9 cellular contexts compared by ENCODE assay signal in genomic region chr5:41510176-41510831, GRCh38. TPM values are rescaled to one million over a fixed set of nuclear protein-coding genes. Genes with fewer than 3 reads are reported as not detected.
DNase-seq lines count a peak whose midpoint lies in the region; ATAC-seq and TF ChIP-seq lines count a peak whose summit lies in the region.
"Had no signal": no experiment of that assay in that cellular context is flagged by ENCODE, and none has a peak within 500 bp of the region (broad histone marks: within the 10 kb centered on the region; RNA-seq: fewer than 3 reads in every experiment).

TSS of gene PLCXD3 (minus strand) at chr5:41510601. CDS start at chr5:41510526, 75 bp downstream.

- TF ChIP-seq CTCF in CD8-positive, alpha-beta T cell (IDR thresholded peaks at IDR 0.05) = no peak

- H3K27me3 Mint-ChIP-seq in CD8-positive, alpha-beta T cell (ENCODE audit: low read depth) = peaks cover 27% of the 10 kb centered on the region

- DNase-seq in DMS114 treated with DMSO at 0.1 percent for 48 hours (lab: John Stamatoyannopoulos, UW; ENCODE audit: unreplicated experiment) (peak; percentile 1), NCI-H446 treated with DMSO at 0.1 percent for 48 hours (lab: John Stamatoyannopoulos, UW) (peak; percentile 79), myocyte (ENCODE audit: low read depth) (peak; percentile 3), EL (no peak)
- no peak for DNase-seq in CD8-positive, alpha-beta T cell

- peaks cover 0 to 7% of the 10 kb centered on the region in 2 donors for H3K4me1 ChIP-seq in esophagus (ENCODE audit: control insufficient read depth in 2 of 2, insufficient read depth in 2 of 2, low read length in 1 of 2)
- H3K4me1 ChIP-seq in CD8-positive, alpha-beta T cell (ENCODE audit: insufficient read depth, low read length) = no peaks in the 10 kb centered on the region

- H3K27me3 ChIP-seq in esophagus (ENCODE audit: control insufficient read depth in 1 of 2, insufficient read depth in 2 of 2, low read length in 2 of 2) = peaks cover 4% of the 10 kb centered on the region in 2 donors
- no peaks in the 10 kb centered on the region for H3K27me3 ChIP-seq in CD8-positive, alpha-beta T cell (ENCODE audit: insufficient read depth, low read length)

- ATAC-seq in CD8-positive, alpha-beta T cell = no peak
- ATAC-seq in HG03442 (IDR thresholded peaks at IDR 0.05; ENCODE audit: unreplicated experiment) = no peak
- ATAC-seq in HG03378 (IDR thresholded peaks at IDR 0.05; ENCODE audit: unreplicated experiment) = no peak
- ATAC-seq: GM12878 had no signal

- POLR2A ChIA-PET in CD8-positive, alpha-beta T cell (lab: Charles Lee) = no interaction called here

- no peak within 1 kb of the TSS for H3K27ac ChIP-seq in esophagus (ENCODE audit: low read depth in 2 of 2, low read length in 1 of 2)
- no peak within 1 kb of the TSS for H3K27ac ChIP-seq in CD8-positive, alpha-beta T cell (ENCODE audit: low read depth, low read length)

- peak within 1 kb of the TSS; percentile 28 to 37 for H3K4me3 ChIP-seq in esophagus (ENCODE audit: low read depth in 1 of 2, low read length in 2 of 2)
- no peak within 1 kb of the TSS for H3K4me3 ChIP-seq in CD8-positive, alpha-beta T cell (ENCODE audit: low read depth, low read length)
- H3K4me3 ChIP-seq: GM12878 had no signal

- H3K27ac Mint-ChIP-seq in CD8-positive, alpha-beta T cell = no peak within 1 kb of the TSS

- CTCF ChIA-PET in CD8-positive, alpha-beta T cell (lab: Charles Lee) = no interaction called here

- H3K4me3 Mint-ChIP-seq in CD8-positive, alpha-beta T cell = no peak within 1 kb of the TSS

- H3K9me3 ChIP-seq in esophagus (ENCODE audit: control insufficient read depth in 2 of 2, insufficient read depth in 1 of 2, low read depth in 1 of 2, low read length in 1 of 2) = peaks cover 0 to 2% of the 10 kb centered on the region in 2 donors
- no peaks in the 10 kb centered on the region for H3K9me3 ChIP-seq in CD8-positive, alpha-beta T cell (ENCODE audit: low read length)

- WGBS in esophagus, 2 donors = 1 to 3% methylated on average over 41 of the region's 41 CpGs

- no peaks in the 10 kb centered on the region for H3K4me1 Mint-ChIP-seq in CD8-positive, alpha-beta T cell (ENCODE audit: low read depth)

- H3K9me3 Mint-ChIP-seq in CD8-positive, alpha-beta T cell = no peaks in the 10 kb centered on the region

- no peaks in the 10 kb centered on the region for H3K36me3 Mint-ChIP-seq in CD8-positive, alpha-beta T cell

- no peaks in the 10 kb centered on the region for H3K36me3 ChIP-seq in esophagus (ENCODE audit: control insufficient read depth in 2 of 2, insufficient read depth in 2 of 2, low read length in 1 of 2)
- H3K36me3 ChIP-seq in CD8-positive, alpha-beta T cell (ENCODE audit: insufficient read depth, low read length) = no peaks in the 10 kb centered on the region

- intact Hi-C loops in CD8-positive, alpha-beta T cell (cut with DNase I, micrococcal nuclease) = no loop called here

RNA-seq across cellular contexts. Expression of gene PLCXD3, which starts in this region (rescaled TPM):
- polyA plus RNA-seq in esophagus = under 1 TPM; 0.10 to 0.19 TPM
- total RNA-seq in myocyte = not detected in 2 replicates
- not detected for polyA plus RNA-seq in myocyte (2012)
- total RNA-seq in CD8-positive, alpha-beta T cell = not detected
- total RNA-seq: GM12878 had no signal
- polyA plus RNA-seq: GM12878 had no signal

Comparison
In these comparisons a context has a peak if more than half of its experiments do, and no peak if none do; other contexts are left out.
1. Peak in DNase-seq in myocyte; RNA of the gene not detected or under 1 TPM.
2. DNase-seq: peak in DMS114 treated with DMSO at 0.1 percent for 48 hours (single experiment) and NCI-H446 treated with DMSO at 0.1 percent for 48 hours (single experiment); none in CD8-positive, alpha-beta T cell (0 of 7) and EL (single experiment).